1 cellular context compared by ENCODE assay signal in genomic region chr6:1616556-1617463, GRCh38.
TF ChIP-seq lines count a peak whose summit lies in the region.

No MANE protein-coding gene starts in this region.

TF ChIP-seq in HepG2, 621 proteins besides CTCF, POLR2A, EP300 and RAD21:
- TF ChIP-seq AGO2 (optimal IDR thresholded peaks at IDR 0.05; ENCODE audit: low read depth, low read length) (peak; percentile 20), POLR2G (IDR thresholded peaks at IDR 0.05; ENCODE audit: low read depth, low read length) (peak; percentile 45; the same call in 1 of the 2 replicates), RBM22 (optimal IDR thresholded peaks at IDR 0.05; ENCODE audit: low read length) (peak; percentile 78), ZNF770 (CRISPR knock-in tag; IDR thresholded peaks at IDR 0.05) (no peak)
